In the genomic region with DNA sequence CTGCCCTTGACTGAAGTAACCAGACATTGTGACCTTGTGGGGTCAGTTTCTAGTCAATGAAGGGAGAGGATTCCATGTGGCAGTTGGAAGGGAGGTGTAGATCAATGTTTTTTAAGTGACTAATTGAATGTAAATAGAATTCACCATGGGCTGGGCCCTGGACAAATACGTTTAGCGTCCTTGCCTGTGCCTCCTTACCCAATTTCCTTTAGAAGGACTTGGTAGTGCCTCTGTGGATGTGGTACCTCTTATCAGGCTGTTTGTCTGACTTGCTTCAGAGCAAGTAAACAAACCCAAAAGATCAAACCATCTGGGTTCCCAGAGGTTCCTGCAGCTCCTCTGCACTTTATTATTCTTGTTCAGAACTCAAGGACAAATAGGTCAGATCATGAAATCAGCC, we compare ENCODE assay signal across 1 cellular context.
A peak's percentile ranks its signal among the peaks of the same experiment; 100 is the strongest.
TF ChIP-seq lines count a peak whose summit lies in the region.

No MANE protein-coding gene starts in this region.

TF ChIP-seq in HepG2, 621 proteins besides CTCF, POLR2A, EP300 and RAD21 (continued from another document and continues in another):
- TF ChIP-seq, protein P1, sequence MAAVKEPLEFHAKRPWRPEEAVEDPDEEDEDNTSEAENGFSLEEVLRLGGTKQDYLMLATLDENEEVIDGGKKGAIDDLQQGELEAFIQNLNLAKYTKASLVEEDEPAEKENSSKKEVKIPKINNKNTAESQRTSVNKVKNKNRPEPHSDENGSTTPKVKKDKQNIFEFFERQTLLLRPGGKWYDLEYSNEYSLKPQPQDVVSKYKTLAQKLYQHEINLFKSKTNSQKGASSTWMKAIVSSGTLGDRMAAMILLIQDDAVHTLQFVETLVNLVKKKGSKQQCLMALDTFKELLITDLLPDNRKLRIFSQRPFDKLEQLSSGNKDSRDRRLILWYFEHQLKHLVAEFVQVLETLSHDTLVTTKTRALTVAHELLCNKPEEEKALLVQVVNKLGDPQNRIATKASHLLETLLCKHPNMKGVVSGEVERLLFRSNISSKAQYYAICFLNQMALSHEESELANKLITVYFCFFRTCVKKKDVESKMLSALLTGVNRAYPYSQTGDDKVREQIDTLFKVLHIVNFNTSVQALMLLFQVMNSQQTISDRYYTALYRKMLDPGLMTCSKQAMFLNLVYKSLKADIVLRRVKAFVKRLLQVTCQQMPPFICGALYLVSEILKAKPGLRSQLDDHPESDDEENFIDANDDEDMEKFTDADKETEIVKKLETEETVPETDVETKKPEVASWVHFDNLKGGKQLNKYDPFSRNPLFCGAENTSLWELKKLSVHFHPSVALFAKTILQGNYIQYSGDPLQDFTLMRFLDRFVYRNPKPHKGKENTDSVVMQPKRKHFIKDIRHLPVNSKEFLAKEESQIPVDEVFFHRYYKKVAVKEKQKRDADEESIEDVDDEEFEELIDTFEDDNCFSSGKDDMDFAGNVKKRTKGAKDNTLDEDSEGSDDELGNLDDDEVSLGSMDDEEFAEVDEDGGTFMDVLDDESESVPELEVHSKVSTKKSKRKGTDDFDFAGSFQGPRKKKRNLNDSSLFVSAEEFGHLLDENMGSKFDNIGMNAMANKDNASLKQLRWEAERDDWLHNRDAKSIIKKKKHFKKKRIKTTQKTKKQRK (IDR thresholded peaks at IDR 0.05; ENCODE audit: low read length): no peak
- peak; percentile 87 for TF ChIP-seq NCOA2 (CRISPR knock-in tag; IDR thresholded peaks at IDR 0.05)
- TF ChIP-seq ZNF589 (CRISPR knock-in tag; conservative IDR thresholded peaks at IDR 0.05): no peak
- TF ChIP-seq RXRB (CRISPR knock-in tag; IDR thresholded peaks at IDR 0.05; ENCODE audit: borderline replicate concordance): peak; percentile 43; the same call in 1 of the 2 replicates
- no peak for TF ChIP-seq ZNF775 (CRISPR knock-in tag; IDR thresholded peaks at IDR 0.05; ENCODE audit: borderline replicate concordance)
- no peak; the same call in 1 of the 2 replicates for TF ChIP-seq ZNF749 (CRISPR knock-in tag; IDR thresholded peaks at IDR 0.05; ENCODE audit: borderline replicate concordance)
- TF ChIP-seq ZNF12 (CRISPR knock-in tag; IDR thresholded peaks at IDR 0.05): no peak
- TF ChIP-seq MTF1 (CRISPR knock-in tag; IDR thresholded peaks at IDR 0.05): no peak
- no peak for TF ChIP-seq ARHGAP35 (CRISPR knock-in tag; IDR thresholded peaks at IDR 0.05; ENCODE audit: borderline replicate concordance)
- TF ChIP-seq DRAP1 (CRISPR knock-in tag; IDR thresholded peaks at IDR 0.05): no peak
- TF ChIP-seq, protein P2, sequence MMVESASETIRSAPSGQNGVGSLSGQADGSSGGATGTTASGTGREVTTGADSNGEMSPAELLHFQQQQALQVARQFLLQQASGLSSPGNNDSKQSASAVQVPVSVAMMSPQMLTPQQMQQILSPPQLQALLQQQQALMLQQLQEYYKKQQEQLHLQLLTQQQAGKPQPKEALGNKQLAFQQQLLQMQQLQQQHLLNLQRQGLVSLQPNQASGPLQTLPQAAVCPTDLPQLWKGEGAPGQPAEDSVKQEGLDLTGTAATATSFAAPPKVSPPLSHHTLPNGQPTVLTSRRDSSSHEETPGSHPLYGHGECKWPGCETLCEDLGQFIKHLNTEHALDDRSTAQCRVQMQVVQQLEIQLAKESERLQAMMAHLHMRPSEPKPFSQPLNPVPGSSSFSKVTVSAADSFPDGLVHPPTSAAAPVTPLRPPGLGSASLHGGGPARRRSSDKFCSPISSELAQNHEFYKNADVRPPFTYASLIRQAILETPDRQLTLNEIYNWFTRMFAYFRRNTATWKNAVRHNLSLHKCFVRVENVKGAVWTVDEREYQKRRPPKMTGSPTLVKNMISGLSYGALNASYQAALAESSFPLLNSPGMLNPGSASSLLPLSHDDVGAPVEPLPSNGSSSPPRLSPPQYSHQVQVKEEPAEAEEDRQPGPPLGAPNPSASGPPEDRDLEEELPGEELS (CRISPR knock-in tag; IDR thresholded peaks at IDR 0.05): peak; percentile 90
- no peak for TF ChIP-seq ERF (CRISPR knock-in tag; IDR thresholded peaks at IDR 0.05)
- no peak for TF ChIP-seq ZNF607 (CRISPR knock-in tag; IDR thresholded peaks at IDR 0.05; ENCODE audit: borderline replicate concordance)
- TF ChIP-seq RBAK (CRISPR knock-in tag; IDR thresholded peaks at IDR 0.05): no peak
- TF ChIP-seq ADNP (CRISPR knock-in tag; IDR thresholded peaks at IDR 0.05): no peak
- no peak for TF ChIP-seq TAF1 (CRISPR knock-in tag; IDR thresholded peaks at IDR 0.05)
- TF ChIP-seq, protein P3, sequence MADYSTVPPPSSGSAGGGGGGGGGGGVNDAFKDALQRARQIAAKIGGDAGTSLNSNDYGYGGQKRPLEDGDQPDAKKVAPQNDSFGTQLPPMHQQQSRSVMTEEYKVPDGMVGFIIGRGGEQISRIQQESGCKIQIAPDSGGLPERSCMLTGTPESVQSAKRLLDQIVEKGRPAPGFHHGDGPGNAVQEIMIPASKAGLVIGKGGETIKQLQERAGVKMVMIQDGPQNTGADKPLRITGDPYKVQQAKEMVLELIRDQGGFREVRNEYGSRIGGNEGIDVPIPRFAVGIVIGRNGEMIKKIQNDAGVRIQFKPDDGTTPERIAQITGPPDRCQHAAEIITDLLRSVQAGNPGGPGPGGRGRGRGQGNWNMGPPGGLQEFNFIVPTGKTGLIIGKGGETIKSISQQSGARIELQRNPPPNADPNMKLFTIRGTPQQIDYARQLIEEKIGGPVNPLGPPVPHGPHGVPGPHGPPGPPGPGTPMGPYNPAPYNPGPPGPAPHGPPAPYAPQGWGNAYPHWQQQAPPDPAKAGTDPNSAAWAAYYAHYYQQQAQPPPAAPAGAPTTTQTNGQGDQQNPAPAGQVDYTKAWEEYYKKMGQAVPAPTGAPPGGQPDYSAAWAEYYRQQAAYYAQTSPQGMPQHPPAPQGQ (CRISPR knock-in tag; IDR thresholded peaks at IDR 0.05; ENCODE audit: borderline replicate concordance): no peak
- no peak for TF ChIP-seq ZNF619 (CRISPR knock-in tag; IDR thresholded peaks at IDR 0.05)
- no peak for TF ChIP-seq ZFYVE20 (CRISPR knock-in tag; IDR thresholded peaks at IDR 0.05; ENCODE audit: borderline replicate concordance, low read depth)
- no peak for TF ChIP-seq ZNF496 (CRISPR knock-in tag; IDR thresholded peaks at IDR 0.05; ENCODE audit: insufficient replicate concordance)
- TF ChIP-seq ZNF441 (CRISPR knock-in tag; IDR thresholded peaks at IDR 0.05; ENCODE audit: borderline replicate concordance): no peak
- 0 out of 2 replicates have a peak, but pooled peaks have one; percentile 30 for TF ChIP-seq GABPB1 (CRISPR knock-in tag; IDR thresholded peaks at IDR 0.05)
- no peak for TF ChIP-seq ZNF17 (CRISPR knock-in tag; IDR thresholded peaks at IDR 0.05)
- no peak for TF ChIP-seq IKZF1 (IDR thresholded peaks at IDR 0.05)
- no peak for TF ChIP-seq SMYD3 (CRISPR knock-in tag; IDR thresholded peaks at IDR 0.05)
- TF ChIP-seq SYNCRIP (IDR thresholded peaks at IDR 0.05; ENCODE audit: insufficient read depth, low read depth, low read length): no peak
- no peak for TF ChIP-seq ZNF674 (CRISPR knock-in tag; IDR thresholded peaks at IDR 0.05; ENCODE audit: low read depth)
- no peak for TF ChIP-seq NFRKB (IDR thresholded peaks at IDR 0.05)
- peak; percentile 54 for TF ChIP-seq HDAC1 (CRISPR knock-in tag; IDR thresholded peaks at IDR 0.05)
- peak; percentile 55; the same call in 1 of the 2 replicates for TF ChIP-seq ZBTB25 (CRISPR knock-in tag; IDR thresholded peaks at IDR 0.05)
- TF ChIP-seq ZNF746 (CRISPR knock-in tag; IDR thresholded peaks at IDR 0.05): peak; percentile 33; the same call in 1 of the 2 replicates
- TF ChIP-seq POGZ (CRISPR knock-in tag; IDR thresholded peaks at IDR 0.05): no peak
- TF ChIP-seq SMARCE1 (IDR thresholded peaks at IDR 0.05; ENCODE audit: borderline replicate concordance): no peak
- TF ChIP-seq PAXIP1 (CRISPR knock-in tag; conservative IDR thresholded peaks at IDR 0.05): peak; percentile 88
- TF ChIP-seq PBX3 (CRISPR knock-in tag; IDR thresholded peaks at IDR 0.05; ENCODE audit: borderline replicate concordance): no peak
- no peak for TF ChIP-seq TRIM24 (CRISPR knock-in tag; IDR thresholded peaks at IDR 0.05)
- no peak for TF ChIP-seq SALL2 (CRISPR knock-in tag; IDR thresholded peaks at IDR 0.05)
- no peak for TF ChIP-seq E2F2 (CRISPR knock-in tag; IDR thresholded peaks at IDR 0.05; ENCODE audit: borderline replicate concordance)
- TF ChIP-seq THYN1 (CRISPR knock-in tag; IDR thresholded peaks at IDR 0.05; ENCODE audit: borderline replicate concordance, low read depth): no peak
- TF ChIP-seq AKAP8 (CRISPR knock-in tag; IDR thresholded peaks at IDR 0.05): no peak
- TF ChIP-seq ZNF546 (CRISPR knock-in tag; conservative IDR thresholded peaks at IDR 0.05): no peak
- TF ChIP-seq ZNF672 (CRISPR knock-in tag; IDR thresholded peaks at IDR 0.05): no peak
- no peak for TF ChIP-seq GPN1 (CRISPR knock-in tag; IDR thresholded peaks at IDR 0.05; ENCODE audit: borderline replicate concordance)
- no peak for TF ChIP-seq HES4 (CRISPR knock-in tag; IDR thresholded peaks at IDR 0.05; ENCODE audit: borderline replicate concordance)
- no peak for TF ChIP-seq ZBTB1 (CRISPR knock-in tag; IDR thresholded peaks at IDR 0.05; ENCODE audit: borderline replicate concordance)
- TF ChIP-seq PATZ1 (CRISPR knock-in tag; IDR thresholded peaks at IDR 0.05): peak; percentile 48; the same call in 1 of the 2 replicates
